In genomic region chr9:31730398-31730797, GRCh38 we compare ENCODE assay signal across 20 cellular contexts.
"Had no signal": no experiment of that assay in that cellular context is flagged by ENCODE, and none has a peak within 500 bp of the region (broad histone marks: within the 10 kb centered on the region; RNA-seq: fewer than 3 reads in every experiment).

No MANE protein-coding gene starts in this region.

- H3K27me3 ChIP-seq: brain microvascular endothelial cell, tibial nerve, vagina had no signal

- H3K9me3 ChIP-seq: lower lobe of right lung, tibial nerve, vagina had no signal

- H3K27ac ChIP-seq: brain microvascular endothelial cell, epithelial cell of prostate, lower lobe of right lung, parathyroid adenoma, tibial nerve, vagina had no signal

- H3K36me3 ChIP-seq: brain microvascular endothelial cell, lower lobe of right lung, tibial nerve, vagina had no signal

- ATAC-seq: activated CD4-positive, alpha-beta T cell treated with anti-CD3 and anti-CD28 coated beads for 36 hours; activated naive CD8-positive, alpha-beta T cell treated with anti-CD3 and anti-CD28 coated beads, Interleukin-2, amount 50 U/mL, for 24 hours; left colon; lower lobe of right lung; natural killer cell; WTC11 had no signal

- H3K4me3 ChIP-seq: lower lobe of right lung, tibial nerve, vagina had no signal

- DNase-seq: activated CD4-positive, alpha-beta T cell treated with anti-CD3 and anti-CD28 coated beads for 36 hours; activated CD4-positive, alpha-beta T cell treated with anti-CD3 and anti-CD28 coated beads, Interleukin-2, amount 50 U/mL, for 48 hours; activated naive CD4-positive, alpha-beta T cell treated with anti-CD3 and anti-CD28 coated beads, Interleukin-2, amount 10 ng/mL, durations not matched to agents 7 days and 5 days; activated naive CD8-positive, alpha-beta T cell treated with anti-CD3 and anti-CD28 coated beads, Interleukin-2, amount 50 U/mL, for 24 hours; anterior cingulate cortex; brain microvascular endothelial cell; central memory CD4-positive, alpha-beta T cell; endodermal cell; foreskin fibroblast; hippocampal formation; left colon; lower lobe of right lung; natural killer cell; retina; stimulated activated CD4-positive, alpha-beta T cell treated with anti-CD3 and anti-CD28 coated beads, Interleukin-1b, Interleukin-23, amount 100 ng/mL, for 48 hours had no signal

- H3K4me1 ChIP-seq: lower lobe of right lung, parathyroid adenoma, tibial nerve, vagina had no signal
